In genomic region chr6:152682141-152682540, GRCh38 we compare ENCODE assay signal across 15 cellular contexts. TPM values are rescaled to one million over a fixed set of nuclear protein-coding genes. Genes with fewer than 3 reads are reported as not detected.
A peak's percentile ranks its signal among the peaks of the same experiment; 100 is the strongest.
DNase-seq lines count a peak whose midpoint lies in the region; ATAC-seq, FAIRE-seq and TF ChIP-seq lines count a peak whose summit lies in the region.
"Had no signal": no experiment of that assay in that cellular context is flagged by ENCODE, and none has a peak within 500 bp of the region (broad histone marks: within the 10 kb centered on the region; RNA-seq: fewer than 3 reads in every experiment).

No MANE protein-coding gene starts in this region.

- TF ChIP-seq EP300 in H1 (IDR thresholded peaks at IDR 0.05; ENCODE audit: borderline replicate concordance in 1 of 2, low read depth in 2 of 2, low read length in 2 of 2), result no peak

- H4K8ac ChIP-seq in H1 (ENCODE audit: extremely low read depth, insufficient read depth, low read length), result no peak overlapping the region

- CTCF ChIA-PET in H1 (lab: Charles Lee; ENCODE audit: partially characterized antibody), result interaction anchor here (1.1 to 1.5 kb wide), 2 partner anchors 36 to 267 kb away, joined by 3 read pairs; no protein-coding TSS in a partner anchor
- CTCF ChIA-PET in activated CD4-positive, alpha-beta T cell treated with anti-CD3 and anti-CD28 coated beads for 36 hours (lab: Charles Lee), result no interaction called here

- TF ChIP-seq RAD21 in H1 (IDR thresholded peaks at IDR 0.05 in 1 of 2, conservative IDR thresholded peaks at IDR 0.05 in 1 of 2; ENCODE audit: low read depth in 2 of 2, low read length in 2 of 2), result no peak

- H3K4me3 ChIP-seq in GM23338, result no peak overlapping the region
- H3K4me3 ChIP-seq in HUES64 (ENCODE audit: low read length), result no peak overlapping the region
- H3K4me3 ChIP-seq in H1 (ENCODE audit: extremely low read depth in 1 of 4, insufficient read depth in 2 of 4, low read depth in 3 of 4, low read length in 4 of 4), result no peak overlapping the region
- H3K4me3 ChIP-seq in osteoblast (ENCODE audit: insufficient read depth, low read length), result no peak overlapping the region
- no peak overlapping the region for H3K4me3 ChIP-seq in HAP-1
- H3K4me3 ChIP-seq: BLaER1 treated with 17β-estradiol and CSF1 and Interleukin-3, amounts not matched to agents 10 nM and 100 nM; GM12878 had no signal

- no peaks in the 10 kb centered on the region for H4K20me1 ChIP-seq in GM23338 (replicated peaks; ENCODE audit: insufficient read depth)
- no peaks in the 10 kb centered on the region for H4K20me1 ChIP-seq in H1 (replicated peaks in 1 of 2; ENCODE audit: control insufficient read depth in 1 of 2, insufficient read depth in 2 of 2, low read length in 2 of 2)
- no peaks in the 10 kb centered on the region for H4K20me1 ChIP-seq in osteoblast (ENCODE audit: insufficient read depth, low read length)
- H4K20me1 ChIP-seq: BLaER1 treated with 17β-estradiol and CSF1 and Interleukin-3, amounts not matched to agents 10 nM and 100 nM had no signal

- POLR2A ChIA-PET in H1 (lab: Charles Lee; ENCODE audit: partially characterized antibody), result no interaction called here
- POLR2A ChIA-PET in activated CD4-positive, alpha-beta T cell treated with anti-CD3 and anti-CD28 coated beads for 36 hours (lab: Charles Lee), result no interaction called here

- H3K4me3 Mint-ChIP-seq in GM23338, result no peak overlapping the region; the same call in 2 of the 3 replicates
- no peak overlapping the region for H3K4me3 Mint-ChIP-seq in activated CD4-positive, alpha-beta T cell treated with anti-CD3 and anti-CD28 coated beads for 36 hours
- H3K4me3 Mint-ChIP-seq: CD4-positive, CD25-positive, alpha-beta regulatory T cell had no signal

- H3K27me3 ChIP-seq in GM23338 (ENCODE audit: insufficient read depth), result no peaks in the 10 kb centered on the region
- H3K27me3 ChIP-seq in HUES64 (ENCODE audit: insufficient read depth, low read length), result no peaks in the 10 kb centered on the region
- H3K27me3 ChIP-seq in H1 (replicated peaks in 1 of 4; ENCODE audit: control insufficient read depth in 3 of 4, extremely low read depth in 1 of 4, insufficient read depth in 3 of 4, low read length in 3 of 4), result no peaks in the 10 kb centered on the region
- no peaks in the 10 kb centered on the region for H3K27me3 ChIP-seq in osteoblast (ENCODE audit: insufficient read depth, low read length)
- no peaks in the 10 kb centered on the region for H3K27me3 ChIP-seq in HAP-1 (ENCODE audit: low read depth)
- H3K27me3 ChIP-seq: BLaER1 treated with 17β-estradiol and CSF1 and Interleukin-3, amounts not matched to agents 10 nM and 100 nM had no signal

- TF ChIP-seq CTCF in GM23338 (conservative IDR thresholded peaks at IDR 0.05; ENCODE audit: low read depth in 2 of 2) (no peak), H1 (IDR thresholded peaks at IDR 0.05; ENCODE audit: control extremely low read depth in 1 of 3, insufficient read depth in 1 of 3, low read depth in 1 of 3, low read length in 3 of 3) (no peak), osteoblast (IDR thresholded peaks at IDR 0.05; ENCODE audit: extremely low read depth, low read depth, low read length) (no peak)

- H3K4ac ChIP-seq in H1 (replicated peaks; ENCODE audit: insufficient read length, low read depth, low read length), result peak overlapping the region; percentile 53

- H4K5ac ChIP-seq in H1 (ENCODE audit: insufficient read length, low read depth, low read length), result peak overlapping the region; percentile 52

- H3K9me3 Mint-ChIP-seq in GM23338, result no peaks in the 10 kb centered on the region; the same call in 2 of the 3 replicates
- no peaks in the 10 kb centered on the region for H3K9me3 Mint-ChIP-seq in activated CD4-positive, alpha-beta T cell treated with anti-CD3 and anti-CD28 coated beads for 36 hours (ENCODE audit: low read depth)
- H3K9me3 Mint-ChIP-seq: CD4-positive, CD25-positive, alpha-beta regulatory T cell had no signal

- peak overlapping the region; percentile 68; the same call in 1 of the 2 replicates for H2BK20ac ChIP-seq in H1 (ENCODE audit: low read length)

- H2BK5ac ChIP-seq in H1 (ENCODE audit: low read depth, low read length), result peak overlapping the region; percentile 93; the same call in 1 of the 2 replicates

- H2BK120ac ChIP-seq in H1 (replicated peaks; ENCODE audit: low read depth, low read length), result peak overlapping the region; percentile 83

- intact Hi-C loops in activated CD4-positive, alpha-beta T cell treated with anti-CD3 and anti-CD28 coated beads for 36 hours (cut with DNase I, micrococcal nuclease), result no loop called here

- no peaks in the 10 kb centered on the region for H3K9me2 ChIP-seq in GM23338 (ENCODE audit: insufficient read depth)

- DNase-seq in GM23338 (ENCODE audit: low spot score), result no peak
- DNase-seq in H1 (ENCODE audit: low read depth in 1 of 2, low spot score in 2 of 2), result no peak
- DNase-seq in osteoblast (ENCODE audit: insufficient read length, low spot score, missing footprints), result no peak
- no peak for DNase-seq in SK-N-DZ (ENCODE audit: low spot score)
- DNase-seq in HAP-1 (ENCODE audit: low spot score in 2 of 2), result no peak
- no peak for DNase-seq in activated CD4-positive, alpha-beta T cell treated with anti-CD3 and anti-CD28 coated beads for 36 hours
- DNase-seq: ACHN; CD4-positive, CD25-positive, alpha-beta regulatory T cell; DMS53 had no signal

- no peak for ATAC-seq in GM23338
- ATAC-seq in activated CD4-positive, alpha-beta T cell treated with anti-CD3 and anti-CD28 coated beads for 36 hours, result no peak
- ATAC-seq: GM12878 had no signal

- H2AFZ ChIP-seq in GM23338 (no peak overlapping the region), H1 (ENCODE audit: low read length) (no peak overlapping the region), osteoblast (ENCODE audit: low read length) (peak overlapping the region; percentile 20)

- H3K9ac ChIP-seq in HUES64 (ENCODE audit: low read depth, low read length) (no peak overlapping the region), H1 (replicated peaks in 1 of 4; ENCODE audit: extremely low read depth in 1 of 4, low read depth in 3 of 4, low read length in 3 of 4) (no peak overlapping the region)
- H3K9ac ChIP-seq: BLaER1 treated with 17β-estradiol and CSF1 and Interleukin-3, amounts not matched to agents 10 nM and 100 nM had no signal

- peaks cover 36% of the 10 kb centered on the region for H3K4me1 Mint-ChIP-seq in GM23338
- H3K4me1 Mint-ChIP-seq in activated CD4-positive, alpha-beta T cell treated with anti-CD3 and anti-CD28 coated beads for 36 hours, result no peaks in the 10 kb centered on the region
- H3K4me1 Mint-ChIP-seq: CD4-positive, CD25-positive, alpha-beta regulatory T cell had no signal

- 0 out of 2 replicates have a peak, but pooled peaks cover 1% of the 10 kb centered on the region for H3K23me2 ChIP-seq in H1 (ENCODE audit: low read depth, low read length)

- in situ Hi-C loops in HAP-1 (cut with MboI; ENCODE audit: low sequenced_read_pairs), result no loop called here

- no peaks in the 10 kb centered on the region for H3K9me3 ChIP-seq in HUES64 (ENCODE audit: insufficient read depth, low read depth, low read length)
- no peaks in the 10 kb centered on the region for H3K9me3 ChIP-seq in H1 (ENCODE audit: insufficient read depth in 2 of 2, low read depth in 1 of 2, low read length in 1 of 2)
- no peaks in the 10 kb centered on the region for H3K9me3 ChIP-seq in osteoblast (ENCODE audit: low read depth, low read length)
- no peaks in the 10 kb centered on the region for H3K9me3 ChIP-seq in HAP-1

- H2AK5ac ChIP-seq in H1 (ENCODE audit: low read depth, low read length), result no peak overlapping the region

- H3K27ac Mint-ChIP-seq in GM23338, result peak overlapping the region; percentile 87
- no peak overlapping the region for H3K27ac Mint-ChIP-seq in activated CD4-positive, alpha-beta T cell treated with anti-CD3 and anti-CD28 coated beads for 36 hours
- H3K27ac Mint-ChIP-seq: CD4-positive, CD25-positive, alpha-beta regulatory T cell had no signal

- H3K79me2 ChIP-seq in GM23338 (replicated peaks; ENCODE audit: insufficient read depth), result no peaks in the 10 kb centered on the region
- no peaks in the 10 kb centered on the region for H3K79me2 ChIP-seq in H1 (ENCODE audit: control insufficient read depth in 1 of 2, insufficient read depth in 2 of 2, low read length in 2 of 2)
- H3K79me2 ChIP-seq in osteoblast (ENCODE audit: insufficient read depth, low read length), result no peaks in the 10 kb centered on the region

- H4K91ac ChIP-seq in H1 (replicated peaks; ENCODE audit: insufficient read length, low read length), result peak overlapping the region; percentile 55

- H3K23ac ChIP-seq in H1 (ENCODE audit: insufficient read length), result no peak overlapping the region

- H3K4me2 ChIP-seq in GM23338 (peak overlapping the region; percentile 46), H1 (ENCODE audit: insufficient read depth in 1 of 2, low read depth in 2 of 2, low read length in 2 of 2) (peak overlapping the region in 1 of 2 experiments; percentile 44; a peak in 1 of 4 replicates), osteoblast (ENCODE audit: insufficient read depth, low read length) (no peak overlapping the region)
- H3K4me2 ChIP-seq: BLaER1 treated with 17β-estradiol and CSF1 and Interleukin-3, amounts not matched to agents 10 nM and 100 nM had no signal

- no peak for FAIRE-seq in H1 (lab: Jason Lieb, UNC)
- FAIRE-seq: GM12878, GM18507 had no signal

- peaks cover 13% of the 10 kb centered on the region for H3K27me3 Mint-ChIP-seq in GM23338 (ENCODE audit: insufficient read depth, low read depth, poor library complexity)
- H3K27me3 Mint-ChIP-seq in activated CD4-positive, alpha-beta T cell treated with anti-CD3 and anti-CD28 coated beads for 36 hours, result peaks cover 8% of the 10 kb centered on the region
- H3K27me3 Mint-ChIP-seq: CD4-positive, CD25-positive, alpha-beta regulatory T cell had no signal

- no peaks in the 10 kb centered on the region for H3K36me3 ChIP-seq in GM23338 (ENCODE audit: insufficient read depth)
- no peaks in the 10 kb centered on the region for H3K36me3 ChIP-seq in HUES64 (ENCODE audit: insufficient read depth, low read length)
- no peaks in the 10 kb centered on the region for H3K36me3 ChIP-seq in H1 (ENCODE audit: control insufficient read depth in 2 of 4, insufficient read depth in 4 of 4, low read length in 3 of 4)
- no peaks in the 10 kb centered on the region for H3K36me3 ChIP-seq in osteoblast (ENCODE audit: insufficient read depth, low read length)
- H3K36me3 ChIP-seq in HAP-1 (replicated peaks), result no peaks in the 10 kb centered on the region
- H3K36me3 ChIP-seq: BLaER1 treated with 17β-estradiol and CSF1 and Interleukin-3, amounts not matched to agents 10 nM and 100 nM had no signal

- peak overlapping the region; percentile 95 for H3K27ac ChIP-seq in GM23338 (ENCODE audit: low read depth)
- peak overlapping the region; percentile 83; the same call in 1 of the 2 replicates for H3K27ac ChIP-seq in HUES64 (ENCODE audit: low read depth, low read length)
- no peak overlapping the region for H3K27ac ChIP-seq in H1 (ENCODE audit: low read depth, low read length)
- no peak overlapping the region for H3K27ac ChIP-seq in osteoblast (ENCODE audit: low read depth, low read length)
- H3K27ac ChIP-seq: BLaER1 treated with 17β-estradiol and CSF1 and Interleukin-3, amounts not matched to agents 10 nM and 100 nM had no signal

- no peak overlapping the region for H3K56ac ChIP-seq in H1 (replicated peaks; ENCODE audit: insufficient read length, low read depth, low read length)

- H3K4me1 ChIP-seq in GM23338 (ENCODE audit: insufficient read depth), result peaks cover 47% of the 10 kb centered on the region
- peaks cover 39% of the 10 kb centered on the region for H3K4me1 ChIP-seq in HUES64 (ENCODE audit: insufficient read depth, low read length)
- H3K4me1 ChIP-seq in H1 (replicated peaks in 1 of 4; ENCODE audit: control insufficient read depth in 3 of 4, insufficient read depth in 4 of 4, low read length in 3 of 4), result peaks cover 0 to 14% (median 4%) of the 10 kb centered on the region in 4 experiments; a peak in 2 of 7 replicates
- H3K4me1 ChIP-seq in osteoblast (ENCODE audit: insufficient read depth, low read length), result no peaks in the 10 kb centered on the region
- H3K4me1 ChIP-seq in HAP-1, result no peaks in the 10 kb centered on the region

- H2BK15ac ChIP-seq in H1 (ENCODE audit: low read length), result no peak overlapping the region

- no peaks in the 10 kb centered on the region for H3K79me1 ChIP-seq in H1 (ENCODE audit: low read depth, low read length)

- H3K18ac ChIP-seq in H1 (ENCODE audit: extremely low read depth, low read length), result peak overlapping the region; percentile 91; the same call in 1 of the 2 replicates

- peak overlapping the region; percentile 95 for H2BK12ac ChIP-seq in H1 (ENCODE audit: low read depth, low read length)

- 66% methylated on average over 8 of the region's 8 CpGs for WGBS in HUES64
- WGBS in H1 (ENCODE audit: extremely low coverage in 1 of 2, insufficient coverage in 1 of 2, insufficient read length in 1 of 2, insufficient replicate concordance in 2 of 2, low coverage in 1 of 2, low lambda C conversion rate in 2 of 2, missing lambda C conversion rate in 1 of 2), 2 experiments, result 91% methylated on average over 8 of the region's 8 CpGs; no CpG with 5 or more reads in 1 of the 2 experiments

- H3F3A ChIP-seq in GM23338 (replicated peaks; ENCODE audit: low read depth), result no peaks in the 10 kb centered on the region

- no peak overlapping the region for H3K14ac ChIP-seq in H1 (ENCODE audit: insufficient read length)

- no peak for TF ChIP-seq POLR2A in H1 (IDR thresholded peaks at IDR 0.05; ENCODE audit: control extremely low read depth in 1 of 2, low read depth in 2 of 2, low read length in 2 of 2)

- no peaks in the 10 kb centered on the region for H3K36me3 Mint-ChIP-seq in GM23338 (ENCODE audit: low read depth)
- H3K36me3 Mint-ChIP-seq in activated CD4-positive, alpha-beta T cell treated with anti-CD3 and anti-CD28 coated beads for 36 hours (ENCODE audit: low read depth), result no peaks in the 10 kb centered on the region
- H3K36me3 Mint-ChIP-seq: CD4-positive, CD25-positive, alpha-beta regulatory T cell had no signal

RNA-seq across cellular contexts. Expression of gene MYCT1, which starts 15.6 kb away (rescaled TPM):
- total RNA-seq in GM23338 (2014; rRNA removed; shearing (Covaris generic)), result 1.6 and 2.5 TPM in 2 replicates
- polyA plus RNA-seq in GM23338 (2016; fragmentation: Nextera tagmentation; extraction: Ambion mirVana) (1.7 and 1.9 TPM in 2 replicates), H1 (2011; rRNA removed) (0.39 and 0.42 TPM in 2 replicates)
- polyA plus RNA-seq in HUES64 (2013, experiment 1 of 2), result 1.00 TPM
- polyA plus RNA-seq in HUES64 (2013, experiment 2 of 2), result 1.3 TPM
- 2.9 and 3.3 TPM in 2 replicates for total RNA-seq in H1 (2021; fragmentation: NEBNext Ultra II Directional; extraction: Animal tissue kit (Norgen Biotek cat#: 25700))
- polyA plus RNA-seq in H1 (2011; cell fraction: cytosol; rRNA removed), result 0.76 TPM
- polyA plus RNA-seq in H1 (2011; cell fraction: nucleus; rRNA removed), result 0.47 TPM
- polyA plus RNA-seq in H1 (2012, experiment 1 of 2), result 0.25 to 1.0 TPM (median 0.48 TPM) in 4 replicates
- polyA plus RNA-seq in H1 (2012, experiment 2 of 2), result 0.20 TPM
- 2.2 TPM for polyA plus RNA-seq in H1 (2013, experiment 1 of 2)
- 2.4 TPM for polyA plus RNA-seq in H1 (2013, experiment 2 of 2)
- 1.0 and 1.1 TPM in 2 replicates for polyA minus RNA-seq in H1 (2011; rRNA and poly(A)+ RNA removed)
- polyA minus RNA-seq in H1 (2011; cell fraction: cytosol; rRNA and poly(A)+ RNA removed), result not detected
- polyA minus RNA-seq in H1 (2011; cell fraction: nucleus; rRNA and poly(A)+ RNA removed), result 0.60 TPM
- 0.29 and 0.36 TPM in 2 replicates for total RNA-seq in osteoblast
- polyA plus RNA-seq in SK-N-DZ (2014; cell fraction: cytosol; rRNA removed), result 0.16 TPM in 1 of 2 replicates, not detected in the other
- polyA plus RNA-seq in SK-N-DZ (2014; cell fraction: nucleus; rRNA removed), result not detected in 2 replicates
- not detected for total RNA-seq in activated CD4-positive, alpha-beta T cell treated with anti-CD3 and anti-CD28 coated beads for 36 hours
- total RNA-seq: GM12878, H4, HT-29 had no signal
- polyA plus RNA-seq: CD4-positive, CD25-positive, alpha-beta regulatory T cell had no signal

RNA-seq across cellular contexts. Expression of gene SYNE1, which starts 45.0 kb away (rescaled TPM):
- total RNA-seq in GM23338 (2014; rRNA removed; shearing (Covaris generic)), result 9.7 and 13.6 TPM in 2 replicates
- polyA plus RNA-seq in GM23338 (2016; fragmentation: Nextera tagmentation; extraction: Ambion mirVana) (2.1 and 3.9 TPM in 2 replicates), H1 (2011; rRNA removed) (2.6 and 2.8 TPM in 2 replicates)
- polyA plus RNA-seq in HUES64 (2013, experiment 1 of 2), result 2.9 TPM
- polyA plus RNA-seq in HUES64 (2013, experiment 2 of 2), result 2.3 TPM
- 5.1 and 5.5 TPM in 2 replicates for total RNA-seq in H1 (2021; fragmentation: NEBNext Ultra II Directional; extraction: Animal tissue kit (Norgen Biotek cat#: 25700))
- polyA plus RNA-seq in H1 (2011; cell fraction: cytosol; rRNA removed), result 2.7 TPM
- polyA plus RNA-seq in H1 (2011; cell fraction: nucleus; rRNA removed), result 9.5 TPM
- 2.9 to 3.6 TPM (median 3.3 TPM) in 4 replicates for polyA plus RNA-seq in H1 (2012, experiment 1 of 2)
- polyA plus RNA-seq in H1 (2012, experiment 2 of 2), result 0.41 TPM
- 1.8 TPM for polyA plus RNA-seq in H1 (2013, experiment 1 of 2)
- polyA plus RNA-seq in H1 (2013, experiment 2 of 2), result 1.3 TPM
- 11.4 and 20.6 TPM in 2 replicates for polyA minus RNA-seq in H1 (2011; rRNA and poly(A)+ RNA removed)
- 3.2 TPM for polyA minus RNA-seq in H1 (2011; cell fraction: cytosol; rRNA and poly(A)+ RNA removed)
- 27.3 TPM for polyA minus RNA-seq in H1 (2011; cell fraction: nucleus; rRNA and poly(A)+ RNA removed)
- total RNA-seq in osteoblast, result 221 and 240 TPM in 2 replicates
- 2.2 and 7.8 TPM in 2 replicates for polyA plus RNA-seq in SK-N-DZ (2014; cell fraction: cytosol; rRNA removed)
- polyA plus RNA-seq in SK-N-DZ (2014; cell fraction: nucleus; rRNA removed), result 3.3 and 3.4 TPM in 2 replicates
- 10 to 100 TPM; 20.8 to 21.9 TPM for total RNA-seq in activated CD4-positive, alpha-beta T cell treated with anti-CD3 and anti-CD28 coated beads for 36 hours

Comparison
In these comparisons a context has a peak if more than half of its experiments do, and no peak if none do; other contexts are left out.
1. H3K27ac ChIP-seq: peak in GM23338 (single experiment) and HUES64 (single experiment); none in H1 (single experiment) and osteoblast (single experiment).